1 cellular context compared by ENCODE assay signal in genomic region chr17:4986951-4987766, GRCh38.
A peak's percentile ranks its signal among the peaks of the same experiment; 100 is the strongest.
TF ChIP-seq lines count a peak whose summit lies in the region.

A gene with protein sequence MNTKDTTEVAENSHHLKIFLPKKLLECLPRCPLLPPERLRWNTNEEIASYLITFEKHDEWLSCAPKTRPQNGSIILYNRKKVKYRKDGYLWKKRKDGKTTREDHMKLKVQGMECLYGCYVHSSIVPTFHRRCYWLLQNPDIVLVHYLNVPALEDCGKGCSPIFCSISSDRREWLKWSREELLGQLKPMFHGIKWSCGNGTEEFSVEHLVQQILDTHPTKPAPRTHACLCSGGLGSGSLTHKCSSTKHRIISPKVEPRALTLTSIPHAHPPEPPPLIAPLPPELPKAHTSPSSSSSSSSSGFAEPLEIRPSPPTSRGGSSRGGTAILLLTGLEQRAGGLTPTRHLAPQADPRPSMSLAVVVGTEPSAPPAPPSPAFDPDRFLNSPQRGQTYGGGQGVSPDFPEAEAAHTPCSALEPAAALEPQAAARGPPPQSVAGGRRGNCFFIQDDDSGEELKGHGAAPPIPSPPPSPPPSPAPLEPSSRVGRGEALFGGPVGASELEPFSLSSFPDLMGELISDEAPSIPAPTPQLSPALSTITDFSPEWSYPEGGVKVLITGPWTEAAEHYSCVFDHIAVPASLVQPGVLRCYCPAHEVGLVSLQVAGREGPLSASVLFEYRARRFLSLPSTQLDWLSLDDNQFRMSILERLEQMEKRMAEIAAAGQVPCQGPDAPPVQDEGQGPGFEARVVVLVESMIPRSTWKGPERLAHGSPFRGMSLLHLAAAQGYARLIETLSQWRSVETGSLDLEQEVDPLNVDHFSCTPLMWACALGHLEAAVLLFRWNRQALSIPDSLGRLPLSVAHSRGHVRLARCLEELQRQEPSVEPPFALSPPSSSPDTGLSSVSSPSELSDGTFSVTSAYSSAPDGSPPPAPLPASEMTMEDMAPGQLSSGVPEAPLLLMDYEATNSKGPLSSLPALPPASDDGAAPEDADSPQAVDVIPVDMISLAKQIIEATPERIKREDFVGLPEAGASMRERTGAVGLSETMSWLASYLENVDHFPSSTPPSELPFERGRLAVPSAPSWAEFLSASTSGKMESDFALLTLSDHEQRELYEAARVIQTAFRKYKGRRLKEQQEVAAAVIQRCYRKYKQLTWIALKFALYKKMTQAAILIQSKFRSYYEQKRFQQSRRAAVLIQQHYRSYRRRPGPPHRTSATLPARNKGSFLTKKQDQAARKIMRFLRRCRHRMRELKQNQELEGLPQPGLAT (minus strand): TSS chr17:4987675. CDS start chr17:4986222, 1,453 bp downstream.

TF ChIP-seq in HEK293, 187 proteins besides CTCF, POLR2A, EP300 and RAD21 (continued from another document and continues in another):
- TF ChIP-seq ZBTB7A (tag by site-specific recombination; IDR thresholded peaks at IDR 0.05; ENCODE audit: low read depth) (peak; percentile 50; the same call in 1 of the 2 replicates), ZNF560 (tag by site-specific recombination; IDR thresholded peaks at IDR 0.05; ENCODE audit: borderline replicate concordance) (no peak), ZNF529 (tag by site-specific recombination; IDR thresholded peaks at IDR 0.05; ENCODE audit: insufficient replicate concordance) (no peak), ZBTB17 (tag by site-specific recombination; IDR thresholded peaks at IDR 0.05) (peak; percentile 86), ZNF658 (tag by site-specific recombination; IDR thresholded peaks at IDR 0.05) (no peak), ZNF398 (tag by site-specific recombination; IDR thresholded peaks at IDR 0.05) (peak; percentile 90), ZBTB8A (tag by site-specific recombination; IDR thresholded peaks at IDR 0.05) (peak; percentile 89), ZNF114 (tag by site-specific recombination; IDR thresholded peaks at IDR 0.05) (no peak), WT1 (tag by site-specific recombination; IDR thresholded peaks at IDR 0.05) (no peak; the same call in 1 of the 2 replicates), ZBTB1 (tag by site-specific recombination; IDR thresholded peaks at IDR 0.05) (peak; percentile 82; the same call in 1 of the 2 replicates), ZNF600 (tag by site-specific recombination; IDR thresholded peaks at IDR 0.05) (peak; percentile 89), ZNF138 (tag by site-specific recombination; IDR thresholded peaks at IDR 0.05; ENCODE audit: borderline replicate concordance) (no peak), ZNF239 (tag by site-specific recombination; IDR thresholded peaks at IDR 0.05) (0 out of 2 replicates have a peak, but pooled peaks have one; percentile 56), ZSCAN23 (tag by site-specific recombination; IDR thresholded peaks at IDR 0.05) (no peak), ZNF776 (tag by site-specific recombination; IDR thresholded peaks at IDR 0.05; ENCODE audit: borderline replicate concordance) (no peak), ZFHX2 (tag by site-specific recombination; conservative IDR thresholded peaks at IDR 0.05) (peak; percentile 92), FEZF1 (tag by site-specific recombination; IDR thresholded peaks at IDR 0.05) (peak; percentile 14; the same call in 1 of the 2 replicates), ZNF585B (tag by site-specific recombination; IDR thresholded peaks at IDR 0.05) (peak; percentile 14; the same call in 1 of the 2 replicates), ZNF660 (tag by site-specific recombination; IDR thresholded peaks at IDR 0.05) (peak; percentile 87), ZNF791 (tag by site-specific recombination; IDR thresholded peaks at IDR 0.05) (no peak), ZSCAN16 (tag by site-specific recombination; IDR thresholded peaks at IDR 0.05) (no peak), ZNF341 (tag by site-specific recombination; IDR thresholded peaks at IDR 0.05; ENCODE audit: low read depth) (peak; percentile 100), ZNF140 (tag by site-specific recombination; IDR thresholded peaks at IDR 0.05) (no peak), HOXD13 (CRISPR knock-in tag; IDR thresholded peaks at IDR 0.05; ENCODE audit: borderline replicate concordance) (0 out of 2 replicates have a peak, but pooled peaks have one; percentile 62), ZNF624 (tag by site-specific recombination; IDR thresholded peaks at IDR 0.05) (no peak), SCRT1 (tag by site-specific recombination; IDR thresholded peaks at IDR 0.05; ENCODE audit: borderline replicate concordance) (no peak), ZEB2 (tag by site-specific recombination; IDR thresholded peaks at IDR 0.05) (peak; percentile 93), ZNF121 (tag by site-specific recombination; IDR thresholded peaks at IDR 0.05) (no peak; the same call in 1 of the 2 replicates), ZNF768 (tag by site-specific recombination; IDR thresholded peaks at IDR 0.05) (no peak), MZF1 (tag by site-specific recombination; IDR thresholded peaks at IDR 0.05; ENCODE audit: borderline replicate concordance) (peak; percentile 32; the same call in 1 of the 2 replicates), ZSCAN30 (tag by site-specific recombination; IDR thresholded peaks at IDR 0.05) (peak; percentile 86), KLF10 (tag by site-specific recombination; IDR thresholded peaks at IDR 0.05) (peak; percentile 61), ELK4 (IDR thresholded peaks at IDR 0.05; ENCODE audit: borderline replicate concordance, low read depth, low read length) (no peak), ZNF621 (tag by site-specific recombination; IDR thresholded peaks at IDR 0.05) (no peak), ZNF394 (tag by site-specific recombination; IDR thresholded peaks at IDR 0.05; ENCODE audit: borderline replicate concordance) (peak; percentile 48), BCL11B (tag by site-specific recombination; IDR thresholded peaks at IDR 0.05; ENCODE audit: low read depth) (peak; percentile 66; the same call in 1 of the 2 replicates), ZNF626 (tag by site-specific recombination; IDR thresholded peaks at IDR 0.05) (no peak), ZNF248 (tag by site-specific recombination; IDR thresholded peaks at IDR 0.05) (no peak), OVOL3 (tag by site-specific recombination; IDR thresholded peaks at IDR 0.05) (peak; percentile 24; the same call in 1 of the 2 replicates), ZNF354C (tag by site-specific recombination; IDR thresholded peaks at IDR 0.05; ENCODE audit: borderline replicate concordance, low read depth) (no peak), SP7 (tag by site-specific recombination; IDR thresholded peaks at IDR 0.05) (peak; percentile 78), ZNF184 (tag by site-specific recombination; IDR thresholded peaks at IDR 0.05) (0 out of 2 replicates have a peak, but pooled peaks have one; percentile 52), ZNF174 (tag by site-specific recombination; IDR thresholded peaks at IDR 0.05) (no peak), ZNF280D (tag by site-specific recombination; IDR thresholded peaks at IDR 0.05) (no peak), ZNF2 (tag by site-specific recombination; IDR thresholded peaks at IDR 0.05) (peak; percentile 81), ZNF324 (tag by site-specific recombination; IDR thresholded peaks at IDR 0.05) (peak; percentile 61; the same call in 1 of the 2 replicates), ZNF843 (tag by site-specific recombination; IDR thresholded peaks at IDR 0.05) (peak; percentile 59; the same call in 1 of the 2 replicates)
- TF ChIP-seq, protein P1, sequence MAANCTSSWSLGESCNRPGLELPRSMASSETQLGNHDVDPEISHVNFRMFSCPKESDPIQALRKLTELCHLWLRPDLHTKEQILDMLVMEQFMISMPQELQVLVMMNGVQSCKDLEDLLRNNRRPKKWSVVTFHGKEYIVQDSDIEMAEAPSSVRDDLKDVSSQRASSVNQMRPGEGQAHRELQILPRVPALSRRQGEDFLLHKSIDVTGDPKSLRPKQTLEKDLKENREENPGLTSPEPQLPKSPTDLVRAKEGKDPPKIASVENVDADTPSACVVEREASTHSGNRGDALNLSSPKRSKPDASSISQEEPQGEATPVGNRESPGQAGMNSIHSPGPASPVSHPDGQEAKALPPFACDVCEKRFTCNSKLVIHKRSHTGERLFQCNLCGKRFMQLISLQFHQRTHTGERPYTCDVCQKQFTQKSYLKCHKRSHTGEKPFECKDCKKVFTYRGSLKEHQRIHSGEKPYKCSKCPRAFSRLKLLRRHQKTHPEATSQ (tag by site-specific recombination; IDR thresholded peaks at IDR 0.05) = peak; percentile 95; the same call in 1 of the 2 replicates
- TF ChIP-seq, protein P2, sequence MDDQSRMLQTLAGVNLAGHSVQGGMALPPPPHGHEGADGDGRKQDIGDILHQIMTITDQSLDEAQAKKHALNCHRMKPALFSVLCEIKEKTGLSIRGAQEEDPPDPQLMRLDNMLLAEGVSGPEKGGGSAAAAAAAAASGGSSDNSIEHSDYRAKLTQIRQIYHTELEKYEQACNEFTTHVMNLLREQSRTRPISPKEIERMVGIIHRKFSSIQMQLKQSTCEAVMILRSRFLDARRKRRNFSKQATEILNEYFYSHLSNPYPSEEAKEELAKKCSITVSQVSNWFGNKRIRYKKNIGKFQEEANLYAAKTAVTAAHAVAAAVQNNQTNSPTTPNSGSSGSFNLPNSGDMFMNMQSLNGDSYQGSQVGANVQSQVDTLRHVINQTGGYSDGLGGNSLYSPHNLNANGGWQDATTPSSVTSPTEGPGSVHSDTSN (CRISPR knock-in tag; IDR thresholded peaks at IDR 0.05) = peak; percentile 88
- TF ChIP-seq, protein P3, sequence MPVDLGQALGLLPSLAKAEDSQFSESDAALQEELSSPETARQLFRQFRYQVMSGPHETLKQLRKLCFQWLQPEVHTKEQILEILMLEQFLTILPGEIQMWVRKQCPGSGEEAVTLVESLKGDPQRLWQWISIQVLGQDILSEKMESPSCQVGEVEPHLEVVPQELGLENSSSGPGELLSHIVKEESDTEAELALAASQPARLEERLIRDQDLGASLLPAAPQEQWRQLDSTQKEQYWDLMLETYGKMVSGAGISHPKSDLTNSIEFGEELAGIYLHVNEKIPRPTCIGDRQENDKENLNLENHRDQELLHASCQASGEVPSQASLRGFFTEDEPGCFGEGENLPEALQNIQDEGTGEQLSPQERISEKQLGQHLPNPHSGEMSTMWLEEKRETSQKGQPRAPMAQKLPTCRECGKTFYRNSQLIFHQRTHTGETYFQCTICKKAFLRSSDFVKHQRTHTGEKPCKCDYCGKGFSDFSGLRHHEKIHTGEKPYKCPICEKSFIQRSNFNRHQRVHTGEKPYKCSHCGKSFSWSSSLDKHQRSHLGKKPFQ (tag by site-specific recombination; IDR thresholded peaks at IDR 0.05) = no peak
- TF ChIP-seq, protein P4, sequence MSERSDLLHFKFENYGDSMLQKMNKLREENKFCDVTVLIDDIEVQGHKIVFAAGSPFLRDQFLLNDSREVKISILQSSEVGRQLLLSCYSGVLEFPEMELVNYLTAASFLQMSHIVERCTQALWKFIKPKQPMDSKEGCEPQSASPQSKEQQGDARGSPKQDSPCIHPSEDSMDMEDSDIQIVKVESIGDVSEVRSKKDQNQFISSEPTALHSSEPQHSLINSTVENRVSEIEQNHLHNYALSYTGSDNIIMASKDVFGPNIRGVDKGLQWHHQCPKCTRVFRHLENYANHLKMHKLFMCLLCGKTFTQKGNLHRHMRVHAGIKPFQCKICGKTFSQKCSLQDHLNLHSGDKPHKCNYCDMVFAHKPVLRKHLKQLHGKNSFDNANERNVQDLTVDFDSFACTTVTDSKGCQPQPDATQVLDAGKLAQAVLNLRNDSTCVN (tag by site-specific recombination; optimal IDR thresholded peaks at IDR 0.05) = peak; percentile 96
